In genomic region chr9:83111169-83111568, GRCh38 we compare ENCODE assay signal across 36 cellular contexts. TPM values are rescaled to one million over a fixed set of nuclear protein-coding genes. Genes with fewer than 3 reads are reported as not detected.
"Had no signal": no experiment of that assay in that cellular context is flagged by ENCODE, and none has a peak within 500 bp of the region (broad histone marks: within the 10 kb centered on the region; RNA-seq: fewer than 3 reads in every experiment).

No MANE protein-coding gene starts in this region.

- H3K27me3 Mint-ChIP-seq: activated naive CD4-positive, alpha-beta T cell treated with anti-CD3 and anti-CD28 coated beads, Interleukin-2, amount 10 ng/mL, durations not matched to agents 7 days and 5 days; activated naive CD4-positive, alpha-beta T cell treated with anti-CD3 and anti-CD28 coated beads, Interleukin-2, amount 50 U/mL, for 24 hours; activated naive CD8-positive, alpha-beta T cell; activated naive CD8-positive, alpha-beta T cell treated with anti-CD3 and anti-CD28 coated beads for 36 hours; activated naive CD8-positive, alpha-beta T cell treated with anti-CD3 and anti-CD28 coated beads, Interleukin-2, amount 10 ng/mL, durations not matched to agents 7 days and 5 days; activated naive CD8-positive, alpha-beta T cell treated with anti-CD3 and anti-CD28 coated beads, Interleukin-2, amount 50 U/mL, for 24 hours; activated T-helper 17 cell treated with anti-CD3 and anti-CD28 coated beads, Interleukin-2, amount 50 U/mL, for 72 hours; central memory CD8-positive, alpha-beta T cell had no signal

- H3K9me3 ChIP-seq: adrenal gland, body of pancreas had no signal

- ATAC-seq: activated naive CD4-positive, alpha-beta T cell treated with anti-CD3 and anti-CD28 coated beads, Interleukin-2, amount 50 U/mL, for 72 hours; activated naive CD8-positive, alpha-beta T cell treated with anti-CD3 and anti-CD28 coated beads, Interleukin-2, amount 50 U/mL, for 24 hours; activated T-cell treated with anti-CD3 and anti-CD28 coated beads, Interleukin-2, amount 50 U/mL, for 4 hours; activated T-cell treated with anti-CD3 and anti-CD28 coated beads, Interleukin-2, amount 50 U/mL, for 72 hours; activated T-helper 17 cell treated with anti-CD3 and anti-CD28 coated beads, Interleukin-2, amount 50 U/mL, for 72 hours; body of pancreas had no signal

- H3K27ac Mint-ChIP-seq: activated naive CD4-positive, alpha-beta T cell treated with anti-CD3 and anti-CD28 coated beads for 36 hours; activated naive CD4-positive, alpha-beta T cell treated with anti-CD3 and anti-CD28 coated beads, Interleukin-2, amount 10 ng/mL, durations not matched to agents 7 days and 5 days; activated naive CD4-positive, alpha-beta T cell treated with anti-CD3 and anti-CD28 coated beads, Interleukin-2, amount 50 U/mL, for 24 hours; activated naive CD4-positive, alpha-beta T cell treated with anti-CD3 and anti-CD28 coated beads, Interleukin-2, amount 50 U/mL, for 72 hours; activated naive CD8-positive, alpha-beta T cell; activated naive CD8-positive, alpha-beta T cell treated with anti-CD3 and anti-CD28 coated beads for 36 hours; activated naive CD8-positive, alpha-beta T cell treated with anti-CD3 and anti-CD28 coated beads, Interleukin-2, amount 10 ng/mL, durations not matched to agents 7 days and 5 days; activated naive CD8-positive, alpha-beta T cell treated with anti-CD3 and anti-CD28 coated beads, Interleukin-2, amount 50 U/mL, for 24 hours; activated T-cell treated with anti-CD3 and anti-CD28 coated beads, Interleukin-2, amount 50 U/mL, for 72 hours; activated T-helper 1 cell treated with anti-CD3 and anti-CD28 coated beads, Interleukin-12 subunit alpha, Interleukin-12 subunit beta, Interleukin-2, Interleukin-4 antibody, amounts not matched to agents 30 ng/mL and 10 ng/mL and 1 ng/mL, durations not matched to agents 14 hours and 24 hours and 36 hours; activated T-helper 17 cell treated with anti-CD3 and anti-CD28 coated beads, Interleukin-2, amount 50 U/mL, for 72 hours; activated T-helper 2 cell treated with anti-CD3 and anti-CD28 coated beads, Interferon-gamma antibody, Interleukin-2, Interleukin-4, amounts not matched to agents 10 μg/mL and 5 μg/mL and 100 μg/mL, durations not matched to agents 14 hours and 24 hours and 36 hours; brain had no signal

- H3K4me3 ChIP-seq: adrenal gland, ascending aorta, body of pancreas, breast epithelium, cardiac muscle cell had no signal

- DNase-seq: activated effector memory CD4-positive, alpha-beta T cell treated with anti-CD3 and anti-CD28 coated beads, Interleukin-2, amount 50 U/mL, for 16 hours; activated effector memory CD4-positive, alpha-beta T cell treated with Interleukin-2 at 50 U/mL for 16 hours; activated gamma-delta T cell; activated gamma-delta T cell treated with Interleukin-2 at 50 U/mL for 16 hours; activated naive CD4-positive, alpha-beta T cell; activated naive CD4-positive, alpha-beta T cell treated with anti-CD3 and anti-CD28 coated beads for 36 hours; activated naive CD4-positive, alpha-beta T cell treated with anti-CD3 and anti-CD28 coated beads, Interleukin-2, amount 10 ng/mL, durations not matched to agents 7 days and 5 days; activated naive CD4-positive, alpha-beta T cell treated with anti-CD3 and anti-CD28 coated beads, Interleukin-2, amount 50 U/mL, for 16 hours; activated naive CD4-positive, alpha-beta T cell treated with Interleukin-2 at 50 U/mL for 16 hours; activated naive CD8-positive, alpha-beta T cell treated with anti-CD3 and anti-CD28 coated beads for 36 hours; activated naive CD8-positive, alpha-beta T cell treated with anti-CD3 and anti-CD28 coated beads, Interleukin-2, amount 10 ng/mL, durations not matched to agents 7 days and 5 days; activated naive CD8-positive, alpha-beta T cell treated with anti-CD3 and anti-CD28 coated beads, Interleukin-2, amount 50 U/mL, for 24 hours; activated T-cell treated with anti-CD3 and anti-CD28 coated beads, Interleukin-2, amount 50 U/mL, for 4 hours; activated T-cell treated with anti-CD3 and anti-CD28 coated beads, Interleukin-2, amount 50 U/mL, for 48 hours; activated T-cell treated with anti-CD3 and anti-CD28 coated beads, Interleukin-2, amount 50 U/mL, for 72 hours; adrenal gland; amniotic stem cell; amygdala; anterior cingulate cortex; aorta; body of pancreas; brain microvascular endothelial cell; caudate nucleus; central memory CD4-positive, alpha-beta T cell; cerebellar nuclear complex had no signal

- H3K36me3 ChIP-seq: adrenal gland, ascending aorta, brain microvascular endothelial cell, breast epithelium, cardiac muscle cell had no signal

- H3K27ac ChIP-seq: adrenal gland, ascending aorta, body of pancreas, brain microvascular endothelial cell, breast epithelium, cardiac muscle cell had no signal

- H3K36me3 Mint-ChIP-seq: activated naive CD4-positive, alpha-beta T cell treated with anti-CD3 and anti-CD28 coated beads, Interleukin-2, amount 10 ng/mL, durations not matched to agents 7 days and 5 days; activated naive CD4-positive, alpha-beta T cell treated with anti-CD3 and anti-CD28 coated beads, Interleukin-2, amount 50 U/mL, for 24 hours; activated naive CD8-positive, alpha-beta T cell treated with anti-CD3 and anti-CD28 coated beads for 36 hours; activated naive CD8-positive, alpha-beta T cell treated with anti-CD3 and anti-CD28 coated beads, Interleukin-2, amount 10 ng/mL, durations not matched to agents 7 days and 5 days had no signal

- H3K4me1 Mint-ChIP-seq: activated naive CD4-positive, alpha-beta T cell treated with anti-CD3 and anti-CD28 coated beads, Interleukin-2, amount 10 ng/mL, durations not matched to agents 7 days and 5 days; activated naive CD4-positive, alpha-beta T cell treated with anti-CD3 and anti-CD28 coated beads, Interleukin-2, amount 50 U/mL, for 24 hours; activated naive CD8-positive, alpha-beta T cell treated with anti-CD3 and anti-CD28 coated beads for 36 hours; activated naive CD8-positive, alpha-beta T cell treated with anti-CD3 and anti-CD28 coated beads, Interleukin-2, amount 10 ng/mL, durations not matched to agents 7 days and 5 days; activated naive CD8-positive, alpha-beta T cell treated with anti-CD3 and anti-CD28 coated beads, Interleukin-2, amount 50 U/mL, for 24 hours; activated T-helper 17 cell treated with anti-CD3 and anti-CD28 coated beads, Interleukin-2, amount 50 U/mL, for 72 hours; central memory CD8-positive, alpha-beta T cell had no signal

- H3K27me3 ChIP-seq: adrenal gland, ascending aorta, body of pancreas, brain microvascular endothelial cell, breast epithelium had no signal

- H3K4me3 Mint-ChIP-seq: activated naive CD4-positive, alpha-beta T cell treated with anti-CD3 and anti-CD28 coated beads for 36 hours; activated naive CD4-positive, alpha-beta T cell treated with anti-CD3 and anti-CD28 coated beads, Interleukin-2, amount 10 ng/mL, durations not matched to agents 7 days and 5 days; activated naive CD4-positive, alpha-beta T cell treated with anti-CD3 and anti-CD28 coated beads, Interleukin-2, amount 50 U/mL, for 24 hours; activated naive CD8-positive, alpha-beta T cell; activated naive CD8-positive, alpha-beta T cell treated with anti-CD3 and anti-CD28 coated beads for 36 hours; activated naive CD8-positive, alpha-beta T cell treated with anti-CD3 and anti-CD28 coated beads, Interleukin-2, amount 10 ng/mL, durations not matched to agents 7 days and 5 days; activated naive CD8-positive, alpha-beta T cell treated with anti-CD3 and anti-CD28 coated beads, Interleukin-2, amount 50 U/mL, for 24 hours; activated T-cell treated with anti-CD3 and anti-CD28 coated beads, Interleukin-2, amount 50 U/mL, for 4 hours; activated T-cell treated with anti-CD3 and anti-CD28 coated beads, Interleukin-2, amount 50 U/mL, for 72 hours; activated T-helper 1 cell treated with anti-CD3 and anti-CD28 coated beads, Interleukin-12 subunit alpha, Interleukin-12 subunit beta, Interleukin-2, Interleukin-4 antibody, amounts not matched to agents 30 ng/mL and 10 ng/mL and 1 ng/mL, durations not matched to agents 14 hours and 24 hours and 36 hours; activated T-helper 17 cell treated with anti-CD3 and anti-CD28 coated beads, Interleukin-2, amount 50 U/mL, for 72 hours; brain; central memory CD8-positive, alpha-beta T cell had no signal

- H3K4me1 ChIP-seq: adrenal gland, ascending aorta, breast epithelium had no signal

RNA-seq across cellular contexts. Expression of gene RASEF, which starts 48.2 kb away (rescaled TPM):
- total RNA-seq: activated naive CD4-positive, alpha-beta T cell treated with anti-CD3 and anti-CD28 coated beads for 36 hours; activated naive CD4-positive, alpha-beta T cell treated with anti-CD3 and anti-CD28 coated beads, Interleukin-2, amount 50 U/mL, for 72 hours; activated naive CD8-positive, alpha-beta T cell treated with anti-CD3 and anti-CD28 coated beads for 36 hours; activated naive CD8-positive, alpha-beta T cell treated with anti-CD3 and anti-CD28 coated beads, Interleukin-2, amount 10 ng/mL, durations not matched to agents 7 days and 5 days; activated T-cell treated with anti-CD3 and anti-CD28 coated beads, Interleukin-2, amount 50 U/mL, for 72 hours; activated T-helper 1 cell treated with anti-CD3 and anti-CD28 coated beads, Interleukin-12 subunit alpha, Interleukin-12 subunit beta, Interleukin-2, Interleukin-4 antibody, amounts not matched to agents 30 ng/mL and 10 ng/mL and 1 ng/mL, durations not matched to agents 14 hours and 24 hours and 36 hours; activated T-helper 17 cell treated with anti-CD3 and anti-CD28 coated beads, Interleukin-2, amount 50 U/mL, for 72 hours; activated T-helper 2 cell treated with anti-CD3 and anti-CD28 coated beads, Interferon-gamma antibody, Interleukin-2, Interleukin-4, amounts not matched to agents 10 μg/mL and 5 μg/mL and 100 μg/mL, durations not matched to agents 14 hours and 24 hours and 36 hours; ascending aorta had no signal
